ENCODE assay signal across 10 cellular contexts in genomic region chr2:234949762-234950434, GRCh38. TPM values are rescaled to one million over a fixed set of nuclear protein-coding genes. Genes with fewer than 3 reads are reported as not detected.
DNase-seq lines count a peak whose midpoint lies in the region; ATAC-seq lines count a peak whose summit lies in the region.
"Had no signal": no experiment of that assay in that cellular context is flagged by ENCODE, and none has a peak within 500 bp of the region (broad histone marks: within the 10 kb centered on the region; RNA-seq: fewer than 3 reads in every experiment).

No MANE protein-coding gene starts in this region.

- H3K79me1 ChIP-seq in mesendoderm (ENCODE audit: low read length) = peaks cover 3% of the 10 kb centered on the region

- no peak overlapping the region for H2BK5ac ChIP-seq in mesendoderm (ENCODE audit: low read length)

- H3K79me2 ChIP-seq in mesendoderm (ENCODE audit: control insufficient read depth, insufficient read depth, low read length) = peaks cover 22% of the 10 kb centered on the region

- H4K5ac ChIP-seq in mesendoderm (ENCODE audit: low read length) = no peak overlapping the region

- H3K27me3 ChIP-seq in MG63 = no peaks in the 10 kb centered on the region
- H3K27me3 ChIP-seq in mesendoderm (ENCODE audit: insufficient read depth, low read length, poor library complexity) = no peaks in the 10 kb centered on the region

- no peaks in the 10 kb centered on the region for H3K9me3 ChIP-seq in MG63

- H3K9me3 Mint-ChIP-seq in naive thymus-derived CD8-positive, alpha-beta T cell = peaks cover 0 to 10% (median 2%) of the 10 kb centered on the region in 9 donors

- peak; percentile 72 for DNase-seq in AG20443 (ENCODE audit: low spot score)
- peak; percentile 69 for DNase-seq in MG63
- peak; percentile 97 for DNase-seq in dedifferentiated amniotic fluid mesenchymal stem cell (ENCODE audit: extremely low spot score)
- DNase-seq in naive thymus-derived CD8-positive, alpha-beta T cell = no peak
- DNase-seq in mesendoderm = no peak
- no peak for DNase-seq in amygdala (lab: John Stamatoyannopoulos, UW)
- DNase-seq in hippocampal formation (lab: John Stamatoyannopoulos, UW) = no peak
- DNase-seq: stimulated activated CD4-positive, alpha-beta T cell treated with anti-CD3 and anti-CD28 coated beads, Interleukin-15, amount 100 ng/mL, for 24 hours had no signal

- H3K23ac ChIP-seq in mesendoderm (ENCODE audit: low read length) = no peak overlapping the region

- H2AK5ac ChIP-seq in mesendoderm (ENCODE audit: low read length) = no peak overlapping the region

- peak overlapping the region in 2 of 10 donors; percentile 9 to 20 for H3K27ac Mint-ChIP-seq in naive thymus-derived CD8-positive, alpha-beta T cell

- POLR2A ChIA-PET in naive thymus-derived CD8-positive, alpha-beta T cell (lab: Charles Lee) = no interaction called here

- H3K4me1 ChIP-seq in mesendoderm (ENCODE audit: control insufficient read depth, low read depth, low read length) = peaks cover 6% of the 10 kb centered on the region

- H3K27ac ChIP-seq in mesendoderm (ENCODE audit: low read depth, low read length) = no peak overlapping the region

- peaks cover 53 to 75% (median 55%) of the 10 kb centered on the region in 5 donors for H3K27me3 Mint-ChIP-seq in naive thymus-derived CD8-positive, alpha-beta T cell

- no peaks in the 10 kb centered on the region for H3K36me3 Mint-ChIP-seq in naive thymus-derived CD8-positive, alpha-beta T cell

- no CpG with 5 or more reads among the region's 6 CpGs for WGBS in mesendoderm (ENCODE audit: extremely low coverage, insufficient coverage, low lambda C conversion rate)

- H3K9ac ChIP-seq in mesendoderm (ENCODE audit: low read length) = no peak overlapping the region

- H3K36me3 ChIP-seq in MG63 (peaks cover 13% of the 10 kb centered on the region), mesendoderm (ENCODE audit: control insufficient read depth, insufficient read depth, low read length) (no peaks in the 10 kb centered on the region)

- H3K4me1 Mint-ChIP-seq in naive thymus-derived CD8-positive, alpha-beta T cell = peaks cover 0 to 23% (median 7%) of the 10 kb centered on the region in 4 donors

- H3K4me3 ChIP-seq in MG63 (no peak overlapping the region), mesendoderm (ENCODE audit: low read length) (no peak overlapping the region)

- H3K4me2 ChIP-seq in mesendoderm (ENCODE audit: low read length) = no peak overlapping the region

- no peak overlapping the region for H2BK120ac ChIP-seq in mesendoderm (ENCODE audit: low read depth, low read length)

- H3K4me3 Mint-ChIP-seq in naive thymus-derived CD8-positive, alpha-beta T cell = peak overlapping the region in 8 of 10 donors; percentile 0 to 87 (median 58)

- no peak overlapping the region for H3K18ac ChIP-seq in mesendoderm (ENCODE audit: low read length)

- H3K56ac ChIP-seq in mesendoderm (ENCODE audit: low read length) = no peak overlapping the region

- H3K4ac ChIP-seq in mesendoderm (ENCODE audit: low read depth, low read length) = no peak overlapping the region

- no peak for ATAC-seq in naive thymus-derived CD8-positive, alpha-beta T cell
- no peak for ATAC-seq in HG02973 (IDR thresholded peaks at IDR 0.05; ENCODE audit: unreplicated experiment)

- H4K8ac ChIP-seq in mesendoderm (ENCODE audit: low read depth, low read length) = no peak overlapping the region

- H2BK15ac ChIP-seq in mesendoderm (replicated peaks; ENCODE audit: low read depth) = no peak overlapping the region

RNA-seq across cellular contexts. Expression of gene SH3BP4, which starts 1.9 kb away (rescaled TPM):
- 34.2 and 39.5 TPM in 2 replicates for total RNA-seq in MG63 (2014; rRNA removed; shearing (Covaris generic); ENCODE audit: low replicate concordance)
- under 1 TPM; 0.19 to 0.29 TPM for total RNA-seq in naive thymus-derived CD8-positive, alpha-beta T cell
- polyA plus RNA-seq in naive thymus-derived CD8-positive, alpha-beta T cell = not detected
- 26.4 TPM for polyA plus RNA-seq in mesendoderm (2013, experiment 1 of 2)
- 26.9 TPM for polyA plus RNA-seq in mesendoderm (2013, experiment 2 of 2)
- total RNA-seq: activated CD8-positive, alpha-beta memory T cell treated with anti-CD3 and anti-CD28 coated beads for 36 hours had no signal

Comparison
In these comparisons a context has a peak if more than half of its experiments do, and no peak if none do; other contexts are left out.
1. DNase-seq: peak in AG20443 (single experiment), MG63 (single experiment) and dedifferentiated amniotic fluid mesenchymal stem cell (single experiment); none in naive thymus-derived CD8-positive, alpha-beta T cell (0 of 10), mesendoderm (single experiment), amygdala (0 of 56) and hippocampal formation (0 of 2).
2. RNA of gene SH3BP4, which starts 1.9 kb away (total RNA-seq): 34.2 to 39.5 TPM in MG63; 0.19 to 0.29 TPM in naive thymus-derived CD8-positive, alpha-beta T cell; every median in the first group is over 10 times any median in the second.